12 cellular contexts compared by ENCODE assay signal in genomic region chr2:68824831-68825230, GRCh38. TPM values are rescaled to one million over a fixed set of nuclear protein-coding genes. Genes with fewer than 3 reads are reported as not detected.
DNase-seq lines count a peak whose midpoint lies in the region; ATAC-seq and TF ChIP-seq lines count a peak whose summit lies in the region.
"Had no signal": no experiment of that assay in that cellular context is flagged by ENCODE, and none has a peak within 500 bp of the region (broad histone marks: within the 10 kb centered on the region; RNA-seq: fewer than 3 reads in every experiment).

No MANE protein-coding gene starts in this region.

- H3K27me3 Mint-ChIP-seq in CD4-positive, alpha-beta T cell: no peaks in the 10 kb centered on the region
- no peaks in the 10 kb centered on the region for H3K27me3 Mint-ChIP-seq in naive B cell

- H3K27me3 ChIP-seq in CD4-positive, alpha-beta T cell (ENCODE audit: control insufficient read depth, insufficient read depth, low read length): no peaks in the 10 kb centered on the region
- H3K27me3 ChIP-seq: sigmoid colon, vagina had no signal

- TF ChIP-seq CTCF in CD4-positive, alpha-beta T cell (IDR thresholded peaks at IDR 0.05): no peak
- TF ChIP-seq CTCF in astrocyte of the spinal cord (IDR thresholded peaks at IDR 0.05; ENCODE audit: low read depth, low read length): no peak

- DNase-seq in CD4-positive, alpha-beta T cell: no peak
- DNase-seq in HT1080 (ENCODE audit: low read depth) (peak; percentile 67), astrocyte of the spinal cord (ENCODE audit: low read depth, low spot score) (peak; percentile 66), naive B cell (no peak)
- DNase-seq in activated CD4-positive, CD25-positive, alpha-beta regulatory T cell treated with anti-CD3 and anti-CD28 coated beads, Interleukin-2, amount 50 U/mL, for 72 hours: no peak
- DNase-seq: NCI-H1694 treated with DMSO at 0.1 percent for 48 hours, sigmoid colon had no signal

- peaks cover 87% of the 10 kb centered on the region for H3K36me3 Mint-ChIP-seq in CD4-positive, alpha-beta T cell (ENCODE audit: low read depth)
- peaks cover 18 to 50% of the 10 kb centered on the region in 2 donors for H3K36me3 Mint-ChIP-seq in naive B cell

- ATAC-seq in CD4-positive, alpha-beta T cell (ENCODE audit: poor library complexity): no peak
- ATAC-seq in naive B cell (ENCODE audit: low read depth in 2 of 2) (no peak), HG02938 (IDR thresholded peaks at IDR 0.05; ENCODE audit: unreplicated experiment) (no peak), GM19023 (IDR thresholded peaks at IDR 0.05; ENCODE audit: unreplicated experiment) (no peak)

- H3K27ac Mint-ChIP-seq in CD4-positive, alpha-beta T cell: peak overlapping the region; percentile 87
- H3K27ac Mint-ChIP-seq in naive B cell: peak overlapping the region in 4 of 6 donors; percentile 20 to 88 (median 52)

- H3K4me3 Mint-ChIP-seq in CD4-positive, alpha-beta T cell: no peak overlapping the region
- H3K4me3 Mint-ChIP-seq in naive B cell: peak overlapping the region in 1 of 8 donors; percentile 5

- CTCF ChIA-PET in CD4-positive, alpha-beta T cell (lab: Charles Lee): no interaction called here

- peaks cover 44% of the 10 kb centered on the region for H3K4me1 Mint-ChIP-seq in CD4-positive, alpha-beta T cell (ENCODE audit: low read depth)
- peaks cover 45 to 54% (median 47%) of the 10 kb centered on the region in 3 donors for H3K4me1 Mint-ChIP-seq in naive B cell

- in situ Hi-C loops in astrocyte of the spinal cord (cut with HindIII; ENCODE audit: low sequenced_read_pairs): no loop called here

- H3K9me3 Mint-ChIP-seq in CD4-positive, alpha-beta T cell: no peaks in the 10 kb centered on the region
- no peaks in the 10 kb centered on the region for H3K9me3 Mint-ChIP-seq in naive B cell

- intact Hi-C loops in CD4-positive, alpha-beta T cell (cut with DNase I, micrococcal nuclease): no loop called here

- H3K4me3 ChIP-seq in astrocyte of the spinal cord (ENCODE audit: low read depth, low read length): no peak overlapping the region
- H3K4me3 ChIP-seq: sigmoid colon, vagina had no signal

- POLR2A ChIA-PET in CD4-positive, alpha-beta T cell (lab: Charles Lee): interaction anchor here (0.6 kb wide), 1 partner anchor 9 kb away, joined by 3 read pairs; no protein-coding TSS in a partner anchor

- no peaks in the 10 kb centered on the region for H3K9me3 ChIP-seq in CD4-positive, alpha-beta T cell (ENCODE audit: control insufficient read depth, low read length)
- H3K9me3 ChIP-seq: sigmoid colon, vagina had no signal

- H3K27ac ChIP-seq in CD4-positive, alpha-beta T cell (ENCODE audit: low read depth, low read length): no peak overlapping the region
- H3K27ac ChIP-seq: sigmoid colon, vagina had no signal

RNA-seq across cellular contexts. Expression of gene BMP10, which starts 46.4 kb away (rescaled TPM):
- total RNA-seq in CD4-positive, alpha-beta T cell: not detected
- not detected in 2 replicates for total RNA-seq in HT1080 (2014; rRNA removed; shearing (Covaris generic))
- not detected in 2 replicates for polyA plus RNA-seq in HT1080 (2015; cell fraction: cytosol; rRNA removed)
- polyA plus RNA-seq in HT1080 (2015; cell fraction: nucleus; rRNA removed): not detected in 2 replicates
- not detected for polyA plus RNA-seq in naive B cell (ENCODE audit: low read depth in 6 of 6)
- total RNA-seq: HT-29, mucosa of gallbladder, sigmoid colon, vagina had no signal
- polyA plus RNA-seq: sigmoid colon had no signal

Comparison
In these comparisons a context has a peak if more than half of its experiments do, and no peak if none do; other contexts are left out.
1. DNase-seq: peak in HT1080 (single experiment) and astrocyte of the spinal cord (single experiment); none in CD4-positive, alpha-beta T cell (0 of 10), naive B cell (single experiment) and activated CD4-positive, CD25-positive, alpha-beta regulatory T cell treated with anti-CD3 and anti-CD28 coated beads, Interleukin-2, amount 50 U/mL, for 72 hours (single experiment).